In the genomic region with DNA sequence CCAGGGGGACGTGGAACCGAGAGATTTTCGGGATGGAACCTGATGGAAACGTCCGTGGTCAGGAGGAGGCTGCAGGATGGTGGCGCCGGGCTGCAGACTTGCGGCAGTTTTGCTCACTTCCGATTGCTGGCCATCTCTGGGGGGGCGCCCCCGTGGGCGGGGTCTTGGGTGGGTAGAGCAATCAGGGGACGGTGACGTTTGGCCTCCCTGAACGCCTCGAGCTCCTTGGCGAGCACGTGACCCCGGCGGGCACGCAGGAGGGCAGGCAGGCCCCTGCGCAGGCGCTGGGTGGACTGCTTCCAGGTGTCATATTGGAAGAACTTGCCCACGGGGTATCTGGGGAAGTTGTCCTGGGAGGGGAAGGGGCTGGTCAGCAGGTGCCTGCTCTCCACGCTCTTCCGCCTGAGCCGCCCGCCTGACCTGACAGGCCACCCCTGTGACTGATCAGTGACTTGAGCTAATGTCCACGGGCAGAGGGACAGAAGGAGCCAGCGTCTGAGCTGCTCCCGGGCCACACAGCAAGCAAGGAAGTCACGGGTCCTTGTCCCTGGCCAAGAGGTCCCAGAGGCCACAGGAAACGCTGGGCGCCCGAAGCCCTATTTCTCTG, we compare ENCODE assay signal across 24 cellular contexts. TPM values are rescaled to one million over a fixed set of nuclear protein-coding genes. Genes with fewer than 3 reads are reported as not detected.
A peak's percentile ranks its signal among the peaks of the same experiment; 100 is the strongest.
DNase-seq lines count a peak whose midpoint lies in the region; ATAC-seq and TF ChIP-seq lines count a peak whose summit lies in the region.
"Had no signal": no experiment of that assay in that cellular context is flagged by ENCODE, and none has a peak within 500 bp of the region (broad histone marks: within the 10 kb centered on the region; RNA-seq: fewer than 3 reads in every experiment).

No MANE protein-coding gene starts in this region.

- H3K14ac ChIP-seq in neuronal stem cell (ENCODE audit: low read length) = peak overlapping the region; percentile 84

- DNase-seq in CD14-positive monocyte (ENCODE audit: low spot score) (peak; percentile 40), left kidney (ENCODE audit: low read depth, low spot score) (peak; percentile 65), neuronal stem cell (ENCODE audit: low spot score) (no peak), endothelial cell (ENCODE audit: low spot score) (no peak), left lobe of liver (ENCODE audit: low spot score) (no peak)
- no peak for DNase-seq in activated effector memory CD4-positive, alpha-beta T cell treated with anti-CD3 and anti-CD28 coated beads, Interleukin-2, amount 50 U/mL, for 16 hours
- DNase-seq: ACHN, DMS 273 treated with DMSO at 0.1 percent for 48 hours, DND-41, H9, IMR-90, NCI-H1105 treated with DMSO at 0.1 percent for 48 hours, NCI-H187, NCI-H2107, NCI-H510A, NCI-H82, SHP77 treated with DMSO at 0.1 percent for 48 hours had no signal

- no peak for TF ChIP-seq RAD21 in Ishikawa (IDR thresholded peaks at IDR 0.05; ENCODE audit: low read depth)

- H3K4me3 ChIP-seq in neuronal stem cell (ENCODE audit: low read length in 2 of 2) = no peak overlapping the region

- H4K91ac ChIP-seq in neuronal stem cell (ENCODE audit: low read depth, low read length, poor library complexity) = no peak overlapping the region

- H3K9me3 Mint-ChIP-seq in CD14-positive monocyte = peaks cover 0 to 14% (median 7%) of the 10 kb centered on the region in 7 donors
- H3K9me3 Mint-ChIP-seq in endothelial cell (ENCODE audit: unreplicated experiment) = no peaks in the 10 kb centered on the region

- H2AFZ ChIP-seq in neuronal stem cell (ENCODE audit: low read length) = no peak overlapping the region

- H2AK5ac ChIP-seq in neuronal stem cell (ENCODE audit: low read depth, low read length) = peak overlapping the region; percentile 96

- H2BK12ac ChIP-seq in neuronal stem cell (ENCODE audit: low read length) = no peak overlapping the region

- H3K23ac ChIP-seq in neuronal stem cell (ENCODE audit: low read depth, low read length, poor library complexity) = peak overlapping the region; percentile 50

- H3K9me3 ChIP-seq in neuronal stem cell (replicated peaks in 1 of 2; ENCODE audit: control insufficient read depth in 2 of 2, insufficient read depth in 1 of 2, low read depth in 1 of 2, low read length in 2 of 2) = peaks cover 0 to 8% of the 10 kb centered on the region in 2 donors

- no peaks in the 10 kb centered on the region for H3K36me3 Mint-ChIP-seq in CD14-positive monocyte
- peaks cover 5% of the 10 kb centered on the region for H3K36me3 Mint-ChIP-seq in endothelial cell (ENCODE audit: low read depth, unreplicated experiment)

- ATAC-seq in left lobe of liver = no peak
- no peak for ATAC-seq in HG03175 (IDR thresholded peaks at IDR 0.05; ENCODE audit: unreplicated experiment)

- H4K8ac ChIP-seq in neuronal stem cell (ENCODE audit: low read depth, low read length) = no peak overlapping the region

- no peak overlapping the region for H2BK5ac ChIP-seq in neuronal stem cell (ENCODE audit: low read length)

- peaks cover 2 to 7% of the 10 kb centered on the region in 2 donors for H3K4me1 ChIP-seq in neuronal stem cell (ENCODE audit: control insufficient read depth in 2 of 2, insufficient read depth in 1 of 2, low read depth in 1 of 2, low read length in 2 of 2)

- H3K4ac ChIP-seq in neuronal stem cell (ENCODE audit: low read length) = no peak overlapping the region

- H3K9ac ChIP-seq in neuronal stem cell (ENCODE audit: low read depth, low read length, poor library complexity) = no peak overlapping the region

- no peaks in the 10 kb centered on the region for H3K79me1 ChIP-seq in neuronal stem cell (ENCODE audit: low read depth, low read length)

- intact Hi-C loops in CD14-positive monocyte (cut with micrococcal nuclease) = no loop called here

- H3K27me3 ChIP-seq in neuronal stem cell (ENCODE audit: control insufficient read depth in 3 of 3, insufficient read depth in 3 of 3, low read depth in 1 of 3, low read length in 3 of 3) = peaks cover 0 to 62% (median 49%) of the 10 kb centered on the region in 3 experiments

- WGBS in neuronal stem cell (ENCODE audit: extremely low coverage in 2 of 2, insufficient read length in 2 of 2, insufficient replicate concordance in 1 of 2), 2 donors = no CpG with 5 or more reads among the region's 35 CpGs

- H3K4me1 Mint-ChIP-seq in CD14-positive monocyte (peaks cover 2% of the 10 kb centered on the region), endothelial cell (ENCODE audit: unreplicated experiment) (no peaks in the 10 kb centered on the region)

- H3K36me3 ChIP-seq in neuronal stem cell (replicated peaks in 1 of 2; ENCODE audit: control insufficient read depth in 2 of 2, insufficient read depth in 2 of 2, low read length in 2 of 2) = no peaks in the 10 kb centered on the region

- H3K27ac Mint-ChIP-seq in CD14-positive monocyte = no peak overlapping the region
- no peak overlapping the region for H3K27ac Mint-ChIP-seq in endothelial cell (ENCODE audit: unreplicated experiment)

- peak overlapping the region; percentile 23 for H3K4me2 ChIP-seq in neuronal stem cell (ENCODE audit: insufficient read depth, low read length, poor library complexity, severe bottlenecking)

- peak overlapping the region; percentile 92 for H2BK15ac ChIP-seq in neuronal stem cell (ENCODE audit: low read length)

- no peak overlapping the region for H2BK120ac ChIP-seq in neuronal stem cell (ENCODE audit: low read depth, low read length)

- H3K27me3 Mint-ChIP-seq in CD14-positive monocyte (ENCODE audit: low read depth in 3 of 3) = peaks cover 49 to 71% (median 58%) of the 10 kb centered on the region in 3 donors
- peaks cover 19% of the 10 kb centered on the region for H3K27me3 Mint-ChIP-seq in endothelial cell (ENCODE audit: unreplicated experiment)

- H3K4me3 Mint-ChIP-seq in CD14-positive monocyte (peak overlapping the region in 1 of 2 donors; percentile 59), endothelial cell (ENCODE audit: unreplicated experiment) (no peak overlapping the region)
- H3K4me3 Mint-ChIP-seq: H9 had no signal

- TF ChIP-seq CTCF in CD14-positive monocyte (IDR thresholded peaks at IDR 0.05) = no peak
- TF ChIP-seq CTCF in endothelial cell (IDR thresholded peaks at IDR 0.05; ENCODE audit: unreplicated experiment) = no peak

- no peak for TF ChIP-seq EP300 in Ishikawa (IDR thresholded peaks at IDR 0.05; ENCODE audit: borderline replicate concordance)

- peak overlapping the region; percentile 67 for H3K18ac ChIP-seq in neuronal stem cell (ENCODE audit: low read length)

- no peak overlapping the region for H3K27ac ChIP-seq in neuronal stem cell (replicated peaks; ENCODE audit: low read length)
- H3K27ac ChIP-seq: C4-2B, HL-60 had no signal

TF ChIP-seq in Ishikawa, 13 proteins besides CTCF, POLR2A, EP300 and RAD21:
- TF ChIP-seq TAF1 (IDR thresholded peaks at IDR 0.05; ENCODE audit: low read depth) = no peak
- TF ChIP-seq, protein P1, sequence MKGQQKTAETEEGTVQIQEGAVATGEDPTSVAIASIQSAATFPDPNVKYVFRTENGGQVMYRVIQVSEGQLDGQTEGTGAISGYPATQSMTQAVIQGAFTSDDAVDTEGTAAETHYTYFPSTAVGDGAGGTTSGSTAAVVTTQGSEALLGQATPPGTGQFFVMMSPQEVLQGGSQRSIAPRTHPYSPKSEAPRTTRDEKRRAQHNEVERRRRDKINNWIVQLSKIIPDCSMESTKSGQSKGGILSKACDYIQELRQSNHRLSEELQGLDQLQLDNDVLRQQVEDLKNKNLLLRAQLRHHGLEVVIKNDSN (IDR thresholded peaks at IDR 0.05) = peak; percentile 45; the same call in 1 of the 2 replicates

RNA-seq across cellular contexts. Expression of a gene that starts 6.2 kb away (rescaled TPM):
- not detected for polyA plus RNA-seq in CD14-positive monocyte
- 11.8 TPM for polyA plus RNA-seq in neuronal stem cell (2013, experiment 1 of 2)
- 11.0 TPM for polyA plus RNA-seq in neuronal stem cell (2013, experiment 2 of 2)
- 2.1 TPM for total RNA-seq in endothelial cell (ENCODE audit: unreplicated experiment)
- 254 TPM for total RNA-seq in left lobe of liver
- total RNA-seq: G401, RPMI7951 had no signal

RNA-seq across cellular contexts. Expression of a gene that starts 28.0 kb away (rescaled TPM):
- polyA plus RNA-seq in CD14-positive monocyte = not detected
- not detected for polyA plus RNA-seq in neuronal stem cell (2013, experiment 1 of 2)
- polyA plus RNA-seq in neuronal stem cell (2013, experiment 2 of 2) = not detected
- not detected for total RNA-seq in endothelial cell (ENCODE audit: unreplicated experiment)
- not detected for total RNA-seq in left lobe of liver
- total RNA-seq: G401, H9, HT1080, IMR-90, RPMI7951 had no signal
- polyA plus RNA-seq: IMR-90 had no signal

RNA-seq across cellular contexts. Expression of a gene that starts 38.6 kb away (rescaled TPM):
- not detected for polyA plus RNA-seq in CD14-positive monocyte
- 1.0 TPM for polyA plus RNA-seq in neuronal stem cell (2013, experiment 1 of 2)
- 0.82 TPM for polyA plus RNA-seq in neuronal stem cell (2013, experiment 2 of 2)
- total RNA-seq in endothelial cell (ENCODE audit: unreplicated experiment) = not detected
- total RNA-seq in left lobe of liver = not detected
- total RNA-seq: G401, H9, HT1080, IMR-90 had no signal

Comparison
In these comparisons a context has a peak if more than half of its experiments do, and no peak if none do; other contexts are left out.
1. DNase-seq: peak in CD14-positive monocyte (single experiment) and left kidney (single experiment); none in neuronal stem cell (single experiment), activated effector memory CD4-positive, alpha-beta T cell treated with anti-CD3 and anti-CD28 coated beads, Interleukin-2, amount 50 U/mL, for 16 hours (single experiment), endothelial cell (single experiment) and left lobe of liver (single experiment).
2. RNA of a gene that starts 6.2 kb away (total RNA-seq): 254 TPM in left lobe of liver (single experiment); 2.1 TPM in endothelial cell (single experiment); every median in the first group is over 10 times any median in the second.